ENCODE assay signal across 21 cellular contexts in the genomic region with DNA sequence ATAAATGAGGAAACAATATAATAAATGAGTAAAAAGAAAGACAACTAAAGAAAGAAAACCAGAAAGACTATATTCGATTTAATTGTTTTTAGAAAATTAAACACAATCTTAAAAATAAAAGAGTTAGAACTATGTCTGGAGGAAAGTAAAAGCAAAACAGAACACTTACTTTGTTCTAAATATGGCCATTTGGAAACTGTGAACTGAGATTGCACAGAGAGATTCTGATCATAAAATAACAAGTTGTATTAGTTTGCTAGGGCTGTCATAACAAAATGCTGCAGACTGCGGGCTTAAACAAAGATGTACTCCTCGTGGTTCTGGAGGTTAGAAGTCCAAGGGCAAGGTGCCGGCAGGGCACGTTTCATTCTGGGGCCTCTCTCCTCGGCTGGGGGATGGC.
A peak's percentile ranks its signal among the peaks of the same experiment; 100 is the strongest.
DNase-seq lines count a peak whose midpoint lies in the region; ATAC-seq lines count a peak whose summit lies in the region.
"Had no signal": no experiment of that assay in that cellular context is flagged by ENCODE, and none has a peak within 500 bp of the region (broad histone marks: within the 10 kb centered on the region; RNA-seq: fewer than 3 reads in every experiment).

No MANE protein-coding gene starts in this region.

- H3K4me3 ChIP-seq in SJCRH30, result no peak overlapping the region
- H3K4me3 ChIP-seq: GM23338, right lobe of liver had no signal

- H3K4me1 ChIP-seq in SJCRH30, result no peaks in the 10 kb centered on the region
- H3K4me1 ChIP-seq: parathyroid adenoma, right lobe of liver had no signal

- no peaks in the 10 kb centered on the region for H3K27me3 ChIP-seq in SJCRH30
- H3K27me3 ChIP-seq: right lobe of liver had no signal

- DNase-seq in stimulated activated CD4-positive, alpha-beta T cell treated with anti-CD3 and anti-CD28 coated beads, Interleukin-1b, Interleukin-23, amount 100 ng/mL, for 48 hours, result no peak
- DNase-seq in SJCRH30, result no peak
- DNase-seq: activated CD4-positive, alpha-beta T cell treated with anti-CD3 and anti-CD28 coated beads, Interleukin-2, amount 50 U/mL, for 4 hours; activated gamma-delta T cell; DMS 273 treated with DMSO at 0.1 percent for 48 hours; naive thymus-derived CD4-positive, alpha-beta T cell; NCI-H1105 treated with DMSO at 0.1 percent for 48 hours; NCI-H2107; NCI-H524 treated with DMSO at 0.1 percent for 48 hours; right lobe of liver; stimulated activated naive B cell treated with anti-CD40 and anti-IgM and Interleukin-4, amounts not matched to agents 10 μg/mL and 1 μg/mL and 100 μg/mL, for 72 hours had no signal

- no peaks in the 10 kb centered on the region for H3K36me3 ChIP-seq in SJCRH30

- no peaks in the 10 kb centered on the region for H3K9me3 ChIP-seq in SJCRH30 (replicated peaks)
- H3K9me3 ChIP-seq: right lobe of liver had no signal

- ATAC-seq in GM18517 (IDR thresholded peaks at IDR 0.05; ENCODE audit: unreplicated experiment) (peak; percentile 81), GM21367 (IDR thresholded peaks at IDR 0.05; ENCODE audit: unreplicated experiment) (peak; percentile 61), HG02763 (IDR thresholded peaks at IDR 0.05; ENCODE audit: unreplicated experiment) (peak; percentile 43), HG03565 (IDR thresholded peaks at IDR 0.05; ENCODE audit: unreplicated experiment) (peak; percentile 56), GM19452 (IDR thresholded peaks at IDR 0.05; ENCODE audit: unreplicated experiment) (no peak), GM19324 (IDR thresholded peaks at IDR 0.05; ENCODE audit: low FRiP score, unreplicated experiment) (no peak)
- ATAC-seq: GM23338; naive thymus-derived CD4-positive, alpha-beta T cell; right lobe of liver; Right ventricle myocardium inferior; stimulated activated naive B cell treated with anti-CD40 and anti-IgM and Interleukin-4, amounts not matched to agents 10 μg/mL and 1 μg/mL and 100 μg/mL, for 72 hours had no signal

- no peak overlapping the region for H3K27ac ChIP-seq in SJCRH30
- H3K27ac ChIP-seq: parathyroid adenoma, right lobe of liver, VCaP had no signal

Comparison
In these comparisons a context has a peak if more than half of its experiments do, and no peak if none do; other contexts are left out.
1. ATAC-seq: peak in GM18517 (single experiment), GM21367 (single experiment), HG02763 (single experiment) and HG03565 (single experiment); none in GM19452 (single experiment) and GM19324 (single experiment).